Comparison of ENCODE assay signal across 11 cellular contexts in genomic region chrY:13705197-13705596, GRCh38. TPM values are rescaled to one million over a fixed set of nuclear protein-coding genes. Genes with fewer than 3 reads are reported as not detected.
DNase-seq lines count a peak whose midpoint lies in the region; ATAC-seq, FAIRE-seq and TF ChIP-seq lines count a peak whose summit lies in the region.
"Had no signal": no experiment of that assay in that cellular context is flagged by ENCODE, and none has a peak within 500 bp of the region (broad histone marks: within the 10 kb centered on the region; RNA-seq: fewer than 3 reads in every experiment).

No MANE protein-coding gene starts in this region.

- no peak overlapping the region for H3K9ac ChIP-seq in HepG2 (ENCODE audit: insufficient read depth, low read depth, low read length)

- no peak overlapping the region for H3K4me2 ChIP-seq in HepG2 (ENCODE audit: low read depth, low read length)

- H3K27ac ChIP-seq in testis = peak overlapping the region in 1 of 2 donors; percentile 83
- no peak overlapping the region for H3K27ac ChIP-seq in HepG2 (ENCODE audit: extremely low read length, insufficient read depth, low read length)

- no peaks in the 10 kb centered on the region for H3K79me2 ChIP-seq in HepG2 (ENCODE audit: insufficient read depth, low read length)

- H3K9me3 Mint-ChIP-seq in activated naive CD4-positive, alpha-beta T cell treated with anti-CD3 and anti-CD28 coated beads for 36 hours = no peaks in the 10 kb centered on the region
- H3K9me3 Mint-ChIP-seq in T-helper 2 cell treated with Interferon-gamma antibody and Interleukin-4, amounts not matched to agents 5 μg/mL and 100 μg/mL, for 36 hours = no peaks in the 10 kb centered on the region

- no peak for ATAC-seq in GM18517 (IDR thresholded peaks at IDR 0.05; ENCODE audit: unreplicated experiment)
- ATAC-seq in HepG2 = no peak

- no peaks in the 10 kb centered on the region for H4K20me1 ChIP-seq in HepG2 (ENCODE audit: insufficient read depth, low read length)

- no peaks in the 10 kb centered on the region for H3K9me3 ChIP-seq in testis
- H3K9me3 ChIP-seq in HepG2 (ENCODE audit: low read length) = no peaks in the 10 kb centered on the region
- H3K9me3 ChIP-seq: HAP-1 had no signal

- H3K4me1 Mint-ChIP-seq in activated naive CD4-positive, alpha-beta T cell treated with anti-CD3 and anti-CD28 coated beads for 36 hours (ENCODE audit: low read depth) = peaks cover 11% of the 10 kb centered on the region
- H3K4me1 Mint-ChIP-seq in T-helper 2 cell treated with Interferon-gamma antibody and Interleukin-4, amounts not matched to agents 5 μg/mL and 100 μg/mL, for 36 hours (ENCODE audit: low read depth) = peaks cover 13% of the 10 kb centered on the region

- H3K36me3 ChIP-seq in testis (ENCODE audit: low read depth, missing control alignments) (no peaks in the 10 kb centered on the region), HepG2 (replicated peaks in 1 of 2; ENCODE audit: control insufficient read depth in 1 of 2, insufficient read depth in 2 of 2, low read length in 2 of 2) (no peaks in the 10 kb centered on the region)
- H3K36me3 ChIP-seq: HAP-1 had no signal

- H3K4me3 ChIP-seq in testis (peak overlapping the region in 1 of 2 donors; percentile 65), HepG2 (replicated peaks in 1 of 3; ENCODE audit: insufficient read depth in 1 of 3, low read depth in 2 of 3, low read length in 3 of 3) (no peak overlapping the region)
- H3K4me3 ChIP-seq: HAP-1 had no signal

- no peak for TF ChIP-seq POLR2A in testis (IDR thresholded peaks at IDR 0.05)
- no peak for TF ChIP-seq POLR2A in HepG2 (IDR thresholded peaks at IDR 0.05; ENCODE audit: insufficient read depth in 1 of 2, low read depth in 2 of 2, low read length in 2 of 2)

- intact Hi-C loops in activated naive CD4-positive, alpha-beta T cell treated with anti-CD3 and anti-CD28 coated beads for 36 hours (cut with micrococcal nuclease) = loop anchor here (1.0 to 10.0 kb wide), 4 partner anchors 230 to 798 kb away; no protein-coding TSS in a partner anchor
- intact Hi-C loops in testis (cut with DNase I; ENCODE audit: low total_unique reads) (no loop called here), HepG2 (cut with micrococcal nuclease; ENCODE audit: unreplicated experiment) (no loop called here)

- CTCF ChIA-PET in activated naive CD4-positive, alpha-beta T cell treated with anti-CD3 and anti-CD28 coated beads for 36 hours (lab: Charles Lee) = no interaction called here
- CTCF ChIA-PET in HepG2 (lab: Yijun Ruan, JAX; ENCODE audit: low intra/inter-chr PET ratio, low total read pairs) = no interaction called here

- BruUV-seq in HepG2 (replicated peaks; lab: Mats Ljungman, UMichigan) = no TSS peak

- TF ChIP-seq EP300 in HepG2 (IDR thresholded peaks at IDR 0.05; ENCODE audit: low read depth in 2 of 2, low read length in 2 of 2) = no peak
- TF ChIP-seq EP300 in HepG2 (CRISPR knock-in tag; IDR thresholded peaks at IDR 0.05; ENCODE audit: borderline replicate concordance) = no peak

- no peak overlapping the region for H2AFZ ChIP-seq in HepG2 (ENCODE audit: low read length)

- no peak for DNase-seq in activated naive CD4-positive, alpha-beta T cell treated with anti-CD3 and anti-CD28 coated beads for 36 hours
- DNase-seq in activated naive CD4-positive, alpha-beta T cell (lab: John Stamatoyannopoulos, UW) = no peak
- no peak for DNase-seq in T-helper 2 cell treated with Interferon-gamma antibody and Interleukin-4, amounts not matched to agents 5 μg/mL and 100 μg/mL, for 36 hours (ENCODE audit: low spot score)
- DNase-seq in glomerular visceral epithelial cell (ENCODE audit: extremely low spot score) = peak; percentile 14
- DNase-seq in testis = peak; percentile 41
- DNase-seq in SIG-M5 (lab: John Stamatoyannopoulos, UW) = no peak
- DNase-seq in HepG2 (ENCODE audit: low spot score) = no peak
- DNase-seq: NCI-H69 had no signal

- in situ Hi-C loops in HepG2 (cut with HindIII; ENCODE audit: extremely low pct_ligation_motif_present, low pct_unique_long_range_greater_than_20kb) = no loop called here

- no peaks in the 10 kb centered on the region for H3K27me3 ChIP-seq in testis
- H3K27me3 ChIP-seq in HepG2 (ENCODE audit: control insufficient read depth in 1 of 2, insufficient read depth in 2 of 2, low read length in 2 of 2) = no peaks in the 10 kb centered on the region

- FAIRE-seq in HepG2 (lab: Jason Lieb, UNC) = no peak

- POLR2A ChIA-PET in HepG2 (lab: Yijun Ruan, JAX) = interaction anchor here (1.4 kb wide), 1 partner anchor 801 kb away, joined by 3 read pairs; the partner anchor contains the start of gene DDX3Y

- no peaks in the 10 kb centered on the region for H3K27me3 Mint-ChIP-seq in activated naive CD4-positive, alpha-beta T cell treated with anti-CD3 and anti-CD28 coated beads for 36 hours (ENCODE audit: low read depth)
- H3K27me3 Mint-ChIP-seq in T-helper 2 cell treated with Interferon-gamma antibody and Interleukin-4, amounts not matched to agents 5 μg/mL and 100 μg/mL, for 36 hours (ENCODE audit: low read depth) = no peaks in the 10 kb centered on the region

- WGBS in testis, 2 donors = 8 to 19% methylated on average over 8 of the region's 8 CpGs
- WGBS in HepG2 (ENCODE audit: low lambda C conversion rate) = 80% methylated on average over 8 of the region's 8 CpGs

- no peak for TF ChIP-seq CTCF in testis (IDR thresholded peaks at IDR 0.05)
- no peak for TF ChIP-seq CTCF in HepG2 (CRISPR knock-in tag; IDR thresholded peaks at IDR 0.05)

- H3K36me3 Mint-ChIP-seq in activated naive CD4-positive, alpha-beta T cell treated with anti-CD3 and anti-CD28 coated beads for 36 hours (ENCODE audit: low read depth) = no peaks in the 10 kb centered on the region
- H3K36me3 Mint-ChIP-seq in T-helper 2 cell treated with Interferon-gamma antibody and Interleukin-4, amounts not matched to agents 5 μg/mL and 100 μg/mL, for 36 hours (ENCODE audit: low read depth) = no peaks in the 10 kb centered on the region

- H3K27ac Mint-ChIP-seq in activated naive CD4-positive, alpha-beta T cell treated with anti-CD3 and anti-CD28 coated beads for 36 hours = no peak overlapping the region
- peak overlapping the region; percentile 76 for H3K27ac Mint-ChIP-seq in T-helper 2 cell treated with Interferon-gamma antibody and Interleukin-4, amounts not matched to agents 5 μg/mL and 100 μg/mL, for 36 hours

- peak overlapping the region; percentile 82 for H3K4me3 Mint-ChIP-seq in activated naive CD4-positive, alpha-beta T cell treated with anti-CD3 and anti-CD28 coated beads for 36 hours
- peak overlapping the region; percentile 92 for H3K4me3 Mint-ChIP-seq in T-helper 2 cell treated with Interferon-gamma antibody and Interleukin-4, amounts not matched to agents 5 μg/mL and 100 μg/mL, for 36 hours

- no peaks in the 10 kb centered on the region for H3K4me1 ChIP-seq in testis
- H3K4me1 ChIP-seq in HepG2 (ENCODE audit: insufficient read depth, low read length) = no peaks in the 10 kb centered on the region
- H3K4me1 ChIP-seq: HAP-1 had no signal

- no peak for TF ChIP-seq RAD21 in HepG2 (CRISPR knock-in tag; IDR thresholded peaks at IDR 0.05)

TF ChIP-seq in HepG2, 621 proteins besides CTCF, POLR2A, EP300 and RAD21 (continues in another document):
- TF ChIP-seq ZNF143 (CRISPR knock-in tag; IDR thresholded peaks at IDR 0.05) = no peak
- no peak for TF ChIP-seq KLF11 (CRISPR knock-in tag; IDR thresholded peaks at IDR 0.05)
- no peak for TF ChIP-seq ZNF749 (CRISPR knock-in tag; IDR thresholded peaks at IDR 0.05; ENCODE audit: borderline replicate concordance)
- no peak for TF ChIP-seq HNRNPK (IDR thresholded peaks at IDR 0.05; ENCODE audit: low read depth, low read length, poor library complexity, severe bottlenecking)

RNA-seq across cellular contexts. Expression of gene TMSB4Y, which starts 1.5 kb away (rescaled TPM):
- total RNA-seq in activated naive CD4-positive, alpha-beta T cell treated with anti-CD3 and anti-CD28 coated beads for 36 hours = 1 to 10 TPM; 1.4 to 1.6 TPM
- total RNA-seq in testis = 1 to 10 TPM; 9.1 to 9.7 TPM
- 4.0 TPM for polyA plus RNA-seq in testis (ENCODE audit: insufficient read depth, low read depth, low replicate concordance)
- total RNA-seq in HepG2 (2016; rRNA removed; fragmentation: Illumina TruSeq; extraction: Trizol) = 0.49 and 0.87 TPM in 2 replicates
- total RNA-seq in HepG2 (2016; cell fraction: cytosol; rRNA removed; fragmentation: Illumina TruSeq; extraction: Trizol; ENCODE audit: low read depth) = 0.20 and 0.35 TPM in 2 replicates
- 0.46 and 0.52 TPM in 2 replicates for total RNA-seq in HepG2 (2016; cell fraction: insoluble cytoplasmic fraction; rRNA removed; fragmentation: Illumina TruSeq; extraction: Trizol)
- 0.62 and 0.87 TPM in 2 replicates for total RNA-seq in HepG2 (2016; cell fraction: membrane; rRNA removed; fragmentation: Illumina TruSeq; extraction: Trizol)
- total RNA-seq in HepG2 (2016; cell fraction: nucleus; rRNA removed; fragmentation: Illumina TruSeq; extraction: Trizol) = 0.37 and 0.66 TPM in 2 replicates
- polyA plus RNA-seq in HepG2 (2011; rRNA removed) = 0.13 and 0.15 TPM in 2 replicates
- 0.13 and 0.15 TPM in 2 replicates for polyA plus RNA-seq in HepG2 (2011; cell fraction: cytosol; rRNA removed)
- 0.14 TPM in 1 of 2 replicates, not detected in the other for polyA plus RNA-seq in HepG2 (2011; cell fraction: nucleus; rRNA removed)
- polyA plus RNA-seq in HepG2 (2012) = 0.11 TPM in 1 of 2 replicates, not detected in the other
- 0.29 and 0.33 TPM in 2 replicates for polyA plus RNA-seq in HepG2 (2016; cell fraction: cytosol; fragmentation: Illumina TruSeq; extraction: Trizol; ENCODE audit: low read depth)
- 0.75 and 0.85 TPM in 2 replicates for polyA plus RNA-seq in HepG2 (2016; cell fraction: insoluble cytoplasmic fraction; fragmentation: Illumina TruSeq; extraction: Trizol; ENCODE audit: low read depth)
- polyA plus RNA-seq in HepG2 (2016; cell fraction: membrane; fragmentation: Illumina TruSeq; extraction: Trizol; ENCODE audit: low read depth) = 0.47 and 0.57 TPM in 2 replicates
- 0.28 and 0.66 TPM in 2 replicates for polyA plus RNA-seq in HepG2 (2016; cell fraction: nucleus; fragmentation: Illumina TruSeq; extraction: Trizol; ENCODE audit: insufficient read depth, low read depth)
- polyA minus RNA-seq in HepG2 (2011; rRNA and poly(A)+ RNA removed; ENCODE audit: low replicate concordance) = 0.14 TPM in 1 of 2 replicates, not detected in the other
- polyA minus RNA-seq in HepG2 (2011; cell fraction: cytosol; rRNA and poly(A)+ RNA removed) = not detected in 2 replicates
- polyA minus RNA-seq in HepG2 (2011; cell fraction: nucleus; rRNA and poly(A)+ RNA removed) = 0.64 and 0.99 TPM in 2 replicates
- total RNA-seq: posterior vena cava had no signal

Comparison
In these comparisons a context has a peak if more than half of its experiments do, and no peak if none do; other contexts are left out.
1. DNase-seq: peak in glomerular visceral epithelial cell (single experiment) and testis (single experiment); none in activated naive CD4-positive, alpha-beta T cell treated with anti-CD3 and anti-CD28 coated beads for 36 hours (single experiment), activated naive CD4-positive, alpha-beta T cell (0 of 4), T-helper 2 cell treated with Interferon-gamma antibody and Interleukin-4, amounts not matched to agents 5 μg/mL and 100 μg/mL, for 36 hours (single experiment), SIG-M5 (single experiment) and HepG2 (single experiment).